ENCODE assay signal across 26 cellular contexts in the genomic region with DNA sequence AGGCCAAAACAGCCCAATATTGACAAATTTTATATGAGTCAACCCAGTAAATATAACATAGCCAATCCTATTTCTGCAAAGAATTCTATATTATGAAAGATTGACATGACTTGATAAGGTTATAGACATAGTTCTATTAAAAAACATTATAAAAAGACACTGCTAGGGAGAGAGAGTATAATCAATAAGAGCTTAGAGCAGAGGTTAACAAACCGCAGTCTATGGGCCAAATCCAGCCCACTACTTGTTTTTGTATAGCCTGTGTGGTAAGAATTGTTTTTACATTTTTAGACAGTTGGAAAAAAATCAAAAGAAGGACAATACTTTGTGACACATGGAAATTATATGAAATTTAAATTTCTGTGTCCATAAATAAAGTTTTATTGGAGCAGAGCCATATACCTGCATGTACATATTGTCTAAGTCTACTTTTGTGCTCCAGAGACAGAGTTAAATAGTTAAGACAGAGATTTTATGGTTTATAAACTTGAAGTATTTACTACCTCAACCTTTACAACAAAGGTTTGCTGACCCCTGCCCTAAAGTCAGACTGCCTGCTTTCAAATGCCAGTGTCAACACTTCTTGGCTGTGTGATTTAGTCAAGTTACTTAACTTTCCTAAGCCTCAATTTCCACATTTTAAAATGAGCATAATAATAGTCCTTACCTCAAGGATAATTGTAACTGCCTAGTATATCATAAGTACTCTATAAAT.
"Had no signal": no experiment of that assay in that cellular context is flagged by ENCODE, and none has a peak within 500 bp of the region (broad histone marks: within the 10 kb centered on the region; RNA-seq: fewer than 3 reads in every experiment).

No MANE protein-coding gene starts in this region.

- H3K36me3 Mint-ChIP-seq: activated naive CD8-positive, alpha-beta T cell treated with anti-CD3 and anti-CD28 coated beads for 36 hours; memory B cell; T-cell; WTC11 had no signal

- H3K27me3 ChIP-seq: breast epithelium, esophagus squamous epithelium, gastrocnemius medialis, spleen, thyroid gland had no signal

- H3K4me1 ChIP-seq: breast epithelium, gastrocnemius medialis had no signal

- H3K4me3 ChIP-seq: breast epithelium, esophagus squamous epithelium, gastrocnemius medialis, spleen, thyroid gland had no signal

- H3K9me3 Mint-ChIP-seq: activated naive CD8-positive, alpha-beta T cell treated with anti-CD3 and anti-CD28 coated beads for 36 hours; activated T-cell treated with anti-CD3 and anti-CD28 coated beads, Interleukin-2, amount 50 U/mL, for 24 hours; activated T-helper 2 cell treated with anti-CD3 and anti-CD28 coated beads, Interferon-gamma antibody, Interleukin-2, Interleukin-4, amounts not matched to agents 10 μg/mL and 5 μg/mL and 100 μg/mL, durations not matched to agents 14 hours and 24 hours and 36 hours; central memory CD8-positive, alpha-beta T cell; effector memory CD8-positive, alpha-beta T cell; memory B cell; neural crest cell; T-cell; T-helper 2 cell treated with Interferon-gamma antibody and Interleukin-4, amounts not matched to agents 5 μg/mL and 100 μg/mL, for 36 hours; WTC11 had no signal

- H3K4me3 Mint-ChIP-seq: activated naive CD8-positive, alpha-beta T cell treated with anti-CD3 and anti-CD28 coated beads for 36 hours; activated T-cell treated with anti-CD3 and anti-CD28 coated beads, Interleukin-2, amount 50 U/mL, for 24 hours; central memory CD8-positive, alpha-beta T cell; effector memory CD8-positive, alpha-beta T cell; memory B cell; neural crest cell; T-cell; T-helper 2 cell treated with Interferon-gamma antibody and Interleukin-4, amounts not matched to agents 5 μg/mL and 100 μg/mL, for 36 hours; WTC11 had no signal

- H3K27ac ChIP-seq: esophagus squamous epithelium, gastrocnemius medialis, spleen, thyroid gland had no signal

- ATAC-seq: effector memory CD8-positive, alpha-beta T cell; gastrocnemius medialis; stimulated activated naive CD8-positive, alpha-beta T cell treated with anti-CD3 and anti-CD28 coated beads, Interleukin-15, Interleukin-2, amounts not matched to agents 100 U/mL and 50 U/mL, for 24 hours; T-cell; WTC11 had no signal

- H3K27ac Mint-ChIP-seq: activated naive CD8-positive, alpha-beta T cell treated with anti-CD3 and anti-CD28 coated beads for 36 hours; activated T-cell treated with anti-CD3 and anti-CD28 coated beads, Interleukin-2, amount 50 U/mL, for 24 hours; activated T-helper 2 cell treated with anti-CD3 and anti-CD28 coated beads, Interferon-gamma antibody, Interleukin-2, Interleukin-4, amounts not matched to agents 10 μg/mL and 5 μg/mL and 100 μg/mL, durations not matched to agents 14 hours and 24 hours and 36 hours; effector memory CD8-positive, alpha-beta T cell; memory B cell; T-cell; T-helper 2 cell treated with Interferon-gamma antibody and Interleukin-4, amounts not matched to agents 5 μg/mL and 100 μg/mL, for 36 hours; WTC11 had no signal

- DNase-seq: activated CD4-positive, alpha-beta T cell treated with anti-CD3 and anti-CD28 coated beads, Interleukin-2, amount 50 U/mL, for 4 hours; activated CD8-positive, alpha-beta memory T cell treated with anti-CD3 and anti-CD28 coated beads for 24 hours; activated CD8-positive, alpha-beta memory T cell treated with anti-CD3 and anti-CD28 coated beads, Interleukin-2, amount 50 U/mL, for 4 hours; activated naive CD4-positive, alpha-beta T cell treated with Interleukin-2 at 50 U/mL for 16 hours; activated naive CD8-positive, alpha-beta T cell treated with anti-CD3 and anti-CD28 coated beads for 36 hours; activated T-cell treated with anti-CD3 and anti-CD28 coated beads, Interleukin-2, amount 50 U/mL, for 24 hours; effector memory CD8-positive, alpha-beta T cell; esophagus squamous epithelium; gastrocnemius medialis; hippocampal formation; kidney glomerular epithelial cell; posterior cingulate gyrus; spleen; stimulated activated CD4-positive, alpha-beta T cell treated with anti-CD3 and anti-CD28 coated beads, Interleukin-4, amount 100 ng/mL, for 24 hours; stimulated activated naive CD8-positive, alpha-beta T cell treated with anti-CD3 and anti-CD28 coated beads, Interleukin-15, Interleukin-2, amounts not matched to agents 100 U/mL and 50 U/mL, for 24 hours; T-cell; thyroid gland had no signal

- H3K4me1 Mint-ChIP-seq: central memory CD8-positive, alpha-beta T cell had no signal

- FAIRE-seq: astrocyte, colon had no signal

- H3K36me3 ChIP-seq: breast epithelium, esophagus squamous epithelium, gastrocnemius medialis, spleen, thyroid gland had no signal

- H3K9me3 ChIP-seq: breast epithelium, esophagus squamous epithelium, gastrocnemius medialis, spleen, thyroid gland had no signal
